Comparison of ENCODE assay signal across 9 cellular contexts in genomic region chr2:18883626-18884456, GRCh38.
DNase-seq lines count a peak whose midpoint lies in the region; ATAC-seq, FAIRE-seq and TF ChIP-seq lines count a peak whose summit lies in the region.
"Had no signal": no experiment of that assay in that cellular context is flagged by ENCODE, and none has a peak within 500 bp of the region (broad histone marks: within the 10 kb centered on the region; RNA-seq: fewer than 3 reads in every experiment).

No MANE protein-coding gene starts in this region.

- peak; percentile 30 for TF ChIP-seq CTCF in D721Med (IDR thresholded peaks at IDR 0.05; ENCODE audit: insufficient read depth, missing control alignments)
- peak; percentile 60 for TF ChIP-seq CTCF in VCaP (conservative IDR thresholded peaks at IDR 0.05)

- ATAC-seq in HG03521 (IDR thresholded peaks at IDR 0.05; ENCODE audit: unreplicated experiment) (no peak), GM18498 (IDR thresholded peaks at IDR 0.05; ENCODE audit: unreplicated experiment) (no peak)

- no peak overlapping the region for H3K27ac ChIP-seq in VCaP

- FAIRE-seq in D721Med (lab: Jason Lieb, UNC): no peak

- DNase-seq in D721Med (ENCODE audit: insufficient read length, low spot score) (no peak), HCEC 1CT (peak; percentile 17), kidney tubule cell (ENCODE audit: low spot score) (peak; percentile 29), T-helper 9 cell (no peak), cerebellar cortex (ENCODE audit: low spot score) (no peak)
- DNase-seq: activated naive CD8-positive, alpha-beta T cell treated with anti-CD3 and anti-CD28 coated beads for 36 hours had no signal

Comparison
In these comparisons a context has a peak if more than half of its experiments do, and no peak if none do; other contexts are left out.
1. DNase-seq: peak in HCEC 1CT (single experiment) and kidney tubule cell (single experiment); none in D721Med (single experiment), T-helper 9 cell (single experiment) and cerebellar cortex (single experiment).